ENCODE assay signal across 8 cellular contexts in genomic region chr5:145835839-145836222, GRCh38. TPM values are rescaled to one million over a fixed set of nuclear protein-coding genes. Genes with fewer than 3 reads are reported as not detected.
DNase-seq lines count a peak whose midpoint lies in the region; ATAC-seq and TF ChIP-seq lines count a peak whose summit lies in the region.

No MANE protein-coding gene starts in this region.

- H2BK120ac ChIP-seq in IMR-90 (ENCODE audit: low read depth, low read length) = peak overlapping the region; percentile 0; the same call in 1 of the 2 replicates

- peaks cover 12% of the 10 kb centered on the region in 2 experiments; a peak in 3 of 4 replicates for H3K79me1 ChIP-seq in IMR-90 (ENCODE audit: low read depth in 1 of 2, low read length in 2 of 2)

- H3K36me3 Mint-ChIP-seq in CD4-positive, CD25-positive, alpha-beta regulatory T cell = no peaks in the 10 kb centered on the region
- no peaks in the 10 kb centered on the region for H3K36me3 Mint-ChIP-seq in endodermal cell (ENCODE audit: low read depth)
- H3K36me3 Mint-ChIP-seq in neural crest cell (ENCODE audit: low read depth) = no peaks in the 10 kb centered on the region

- TF ChIP-seq CTCF in IMR-90 (conservative IDR thresholded peaks at IDR 0.05; ENCODE audit: low read depth, low read length) (no peak), endodermal cell (conservative IDR thresholded peaks at IDR 0.05) (no peak), neural crest cell (conservative IDR thresholded peaks at IDR 0.05) (no peak), GM20000 (IDR thresholded peaks at IDR 0.05; ENCODE audit: extremely low read depth, missing control alignments) (no peak)

- no peaks in the 10 kb centered on the region for H4K20me1 ChIP-seq in IMR-90 (ENCODE audit: insufficient read depth, low read length)

- POLR2A ChIA-PET in IMR-90 (lab: Charles Lee; ENCODE audit: unreplicated experiment) = no interaction called here

- H3K4ac ChIP-seq in IMR-90 (ENCODE audit: low read depth, low read length) = peak overlapping the region; percentile 67

- peak overlapping the region; percentile 68 for H3K4me3 ChIP-seq in CD4-positive, CD25-positive, alpha-beta regulatory T cell (ENCODE audit: low read depth, low read length)
- H3K4me3 ChIP-seq in IMR-90 (ENCODE audit: insufficient read depth, low read depth, low read length) (peak overlapping the region; percentile 60), endodermal cell (ENCODE audit: low read length) (peak overlapping the region; percentile 84)

- H3K4me1 ChIP-seq in CD4-positive, CD25-positive, alpha-beta regulatory T cell (ENCODE audit: control insufficient read depth, insufficient read depth, low read length, poor library complexity, severe bottlenecking) = peaks cover 14% of the 10 kb centered on the region
- H3K4me1 ChIP-seq in IMR-90 (ENCODE audit: control insufficient read depth, insufficient read depth, low read length) = peaks cover 4% of the 10 kb centered on the region
- H3K4me1 ChIP-seq in endodermal cell (ENCODE audit: control insufficient read depth, insufficient read depth, low read length) = no peaks in the 10 kb centered on the region

- peak overlapping the region; percentile 63; the same call in 1 of the 2 replicates for H3K56ac ChIP-seq in IMR-90 (ENCODE audit: extremely low read depth, insufficient read depth, low read length)

- peak overlapping the region; percentile 87 for H3K14ac ChIP-seq in IMR-90 (replicated peaks; ENCODE audit: low read depth, low read length)

- peak overlapping the region; percentile 75; the same call in 1 of the 2 replicates for H3K23ac ChIP-seq in IMR-90 (ENCODE audit: low read depth, low read length)

- H3K9ac ChIP-seq in IMR-90 (ENCODE audit: low read depth, low read length) = peak overlapping the region; percentile 52
- H3K9ac ChIP-seq in endodermal cell (ENCODE audit: extremely low read depth, low read length, poor library complexity, severe bottlenecking) = peak overlapping the region; percentile 33

- no peak for TF ChIP-seq POLR2A in IMR-90 (IDR thresholded peaks at IDR 0.05; ENCODE audit: low read depth, low read length)

- no TSS peak for BruUV-seq in IMR-90 (replicated peaks; lab: Mats Ljungman, UMichigan)

- CTCF ChIA-PET in IMR-90 (lab: Yijun Ruan, JAX) = interaction anchor here (0.6 to 2.0 kb wide), 3 partner anchors 52 to 515 kb away, joined by 3 to 8 read pairs (median 8); no protein-coding TSS in a partner anchor

- peak overlapping the region; percentile 15; the same call in 1 of the 2 replicates for H2AK5ac ChIP-seq in IMR-90 (ENCODE audit: low read depth, low read length)

- peak overlapping the region; percentile 30; the same call in 1 of the 2 replicates for H3K18ac ChIP-seq in IMR-90 (ENCODE audit: low read depth, low read length)

- no peak for ATAC-seq in CD4-positive, CD25-positive, alpha-beta regulatory T cell (ENCODE audit: low read depth in 2 of 2)
- ATAC-seq in IMR-90 (ENCODE audit: low read depth) = no peak; the same call in 1 of the 2 replicates

- H3K36me3 ChIP-seq in CD4-positive, CD25-positive, alpha-beta regulatory T cell (ENCODE audit: control insufficient read depth, insufficient read depth, low read length) = no peaks in the 10 kb centered on the region
- no peaks in the 10 kb centered on the region for H3K36me3 ChIP-seq in IMR-90 (ENCODE audit: control insufficient read depth, insufficient read depth, low read length)
- no peaks in the 10 kb centered on the region for H3K36me3 ChIP-seq in endodermal cell (ENCODE audit: control insufficient read depth, insufficient read depth, low read length)

- no peak for TF ChIP-seq RAD21 in IMR-90 (IDR thresholded peaks at IDR 0.05; ENCODE audit: low read length)

- H3K9me1 ChIP-seq in IMR-90 (ENCODE audit: insufficient read depth, low read length) = peaks cover 3% of the 10 kb centered on the region; the same call in 1 of the 2 replicates

- no peak overlapping the region; the same call in 1 of the 2 replicates for H2BK20ac ChIP-seq in IMR-90 (ENCODE audit: low read depth, low read length)

- peak overlapping the region; percentile 74 for H3K4me2 ChIP-seq in IMR-90 (ENCODE audit: low read depth, low read length)

- peak overlapping the region; percentile 93 for H2AFZ ChIP-seq in IMR-90 (replicated peaks; ENCODE audit: low read length, poor library complexity)

- H3K27me3 Mint-ChIP-seq in CD4-positive, CD25-positive, alpha-beta regulatory T cell = peaks cover 16% of the 10 kb centered on the region
- H3K27me3 Mint-ChIP-seq in endodermal cell (ENCODE audit: insufficient read depth) (peaks cover 71% of the 10 kb centered on the region), neural crest cell (ENCODE audit: low read depth) (no peaks in the 10 kb centered on the region)

- no peak overlapping the region for H2BK5ac ChIP-seq in IMR-90 (ENCODE audit: low read depth, low read length, poor library complexity, severe bottlenecking)

- DNase-seq in CD4-positive, CD25-positive, alpha-beta regulatory T cell = no peak
- DNase-seq in IMR-90 (no peak), endodermal cell (no peak), neural crest cell (ENCODE audit: low read depth, low spot score) (no peak), GM20000 (ENCODE audit: low spot score) (no peak), superior temporal gyrus (ENCODE audit: extremely low spot score) (no peak), AG20443 (ENCODE audit: low spot score) (no peak), islet precursor cell (no peak)

- peak overlapping the region in 1 of 3 donors; percentile 16 for H3K27ac Mint-ChIP-seq in CD4-positive, CD25-positive, alpha-beta regulatory T cell
- H3K27ac Mint-ChIP-seq in endodermal cell (no peak overlapping the region), neural crest cell (ENCODE audit: unreplicated experiment) (peak overlapping the region; percentile 9)

- no peaks in the 10 kb centered on the region for H3K9me3 ChIP-seq in CD4-positive, CD25-positive, alpha-beta regulatory T cell (ENCODE audit: control insufficient read depth in 2 of 2, low read length in 2 of 2)
- H3K9me3 ChIP-seq in IMR-90 (ENCODE audit: control insufficient read depth, insufficient read depth, low read length) (no peaks in the 10 kb centered on the region), endodermal cell (ENCODE audit: control insufficient read depth, low read length) (no peaks in the 10 kb centered on the region)

- in situ Hi-C loops in IMR-90 (cut with MboI; ENCODE audit: low sequenced_read_pairs) = loop anchor here (10.0 kb wide), 1 partner anchor 219 kb away; no protein-coding TSS in a partner anchor

- dilution Hi-C loops in IMR-90 (cut with HindIII; ENCODE audit: low sequenced_read_pairs, unreplicated experiment) = no loop called here

- H2BK15ac ChIP-seq in IMR-90 (ENCODE audit: low read depth, low read length) = peak overlapping the region; percentile 4; the same call in 1 of the 3 replicates

- H3K27me3 ChIP-seq in CD4-positive, CD25-positive, alpha-beta regulatory T cell (ENCODE audit: control insufficient read depth, insufficient read depth, low read length) = no peaks in the 10 kb centered on the region
- H3K27me3 ChIP-seq in IMR-90 (ENCODE audit: control insufficient read depth, insufficient read depth, low read length) = no peaks in the 10 kb centered on the region
- H3K27me3 ChIP-seq in endodermal cell (ENCODE audit: control insufficient read depth, insufficient read depth, low read length, poor library complexity, severe bottlenecking) = peaks cover 42% of the 10 kb centered on the region

- no peak overlapping the region for H3K27ac ChIP-seq in CD4-positive, CD25-positive, alpha-beta regulatory T cell (ENCODE audit: insufficient read depth, low read length, poor library complexity, severe bottlenecking)
- no peak overlapping the region; the same call in 1 of the 2 replicates for H3K27ac ChIP-seq in IMR-90 (ENCODE audit: insufficient read depth, low read length)
- no peak overlapping the region for H3K27ac ChIP-seq in endodermal cell (ENCODE audit: low read depth, low read length)

- no peaks in the 10 kb centered on the region for H3K9me3 Mint-ChIP-seq in CD4-positive, CD25-positive, alpha-beta regulatory T cell
- no peaks in the 10 kb centered on the region for H3K9me3 Mint-ChIP-seq in endodermal cell
- H3K9me3 Mint-ChIP-seq in neural crest cell = no peaks in the 10 kb centered on the region

- peak overlapping the region; percentile 50 for H2AK9ac ChIP-seq in IMR-90 (replicated peaks; ENCODE audit: low read depth, low read length, poor library complexity)

- peak overlapping the region; percentile 79 to 90 for H4K8ac ChIP-seq in IMR-90 (ENCODE audit: low read depth in 2 of 2, low read length in 2 of 2)

- WGBS in IMR-90 (ENCODE audit: extremely low coverage in 2 of 2, insufficient read length in 1 of 2), 2 experiments = no CpG with 5 or more reads among the region's 18 CpGs
- 84 to 91% methylated on average over 14 to 18 of the region's 18 CpGs for WGBS in endodermal cell (ENCODE audit: insufficient coverage in 1 of 2, insufficient read length in 1 of 2), 2 experiments

- peak overlapping the region; percentile 46 for H4K91ac ChIP-seq in IMR-90 (ENCODE audit: insufficient read depth, low read depth, low read length)

- peak overlapping the region; percentile 41 to 79 (median 78) for H3K4me3 Mint-ChIP-seq in CD4-positive, CD25-positive, alpha-beta regulatory T cell
- peak overlapping the region; percentile 56 for H3K4me3 Mint-ChIP-seq in endodermal cell
- H3K4me3 Mint-ChIP-seq in neural crest cell = peak overlapping the region; percentile 82

- intact Hi-C loops in IMR-90 (cut with micrococcal nuclease) = loop anchor here (1.0 to 5.0 kb wide), 2 partner anchors 51 to 213 kb away; no protein-coding TSS in a partner anchor

- peaks cover 0 to 18% (median 8%) of the 10 kb centered on the region in 4 donors for H3K4me1 Mint-ChIP-seq in CD4-positive, CD25-positive, alpha-beta regulatory T cell
- H3K4me1 Mint-ChIP-seq in endodermal cell = peaks cover 13% of the 10 kb centered on the region
- H3K4me1 Mint-ChIP-seq in neural crest cell = peaks cover 21% of the 10 kb centered on the region

- peak overlapping the region; percentile 30 for H4K5ac ChIP-seq in IMR-90 (ENCODE audit: low read depth, low read length)

RNA-seq across cellular contexts. Expression of gene PRELID2, which starts 0.7 kb away (rescaled TPM):
- total RNA-seq in CD4-positive, CD25-positive, alpha-beta regulatory T cell = 3.1 TPM
- polyA plus RNA-seq in CD4-positive, CD25-positive, alpha-beta regulatory T cell = 1 to 10 TPM in 2 of 4 donors, under 1 TPM in 2; 0.72 to 2.9 (median 1.4) TPM
- total RNA-seq in IMR-90 (2012; rRNA removed) (8.6 and 13.9 TPM in 2 replicates), endodermal cell (10 to 100 TPM in 1 of 2 donors, 1 to 10 TPM in 1; 6.7 to 14.3 TPM), neural crest cell (14.0 and 15.6 TPM in 2 replicates)
- 4.5 and 4.9 TPM in 2 replicates for polyA plus RNA-seq in IMR-90 (2012; rRNA removed)
- 0.87 and 1.1 TPM in 2 replicates for polyA plus RNA-seq in IMR-90 (2012; cell fraction: cytosol; rRNA removed)
- 0.63 and 2.5 TPM in 2 replicates for polyA plus RNA-seq in IMR-90 (2012; cell fraction: nucleus; rRNA removed; ENCODE audit: low replicate concordance)
- 9.4 TPM for polyA plus RNA-seq in endodermal cell (2013, experiment 1 of 2)
- polyA plus RNA-seq in endodermal cell (2013, experiment 2 of 2) = 8.9 TPM

RNA-seq across cellular contexts. Expression of gene GRXCR2, which starts 37.0 kb away (rescaled TPM):
- total RNA-seq in CD4-positive, CD25-positive, alpha-beta regulatory T cell = not detected
- under 1 TPM in 1 of 4 donors, not detected in 3; 0.18 TPM for polyA plus RNA-seq in CD4-positive, CD25-positive, alpha-beta regulatory T cell
- total RNA-seq in IMR-90 (2012; rRNA removed) = not detected in 2 replicates
- polyA plus RNA-seq in IMR-90 (2012; rRNA removed) = not detected in 2 replicates
- polyA plus RNA-seq in IMR-90 (2012; cell fraction: cytosol; rRNA removed) = not detected in 2 replicates
- not detected in 2 replicates for polyA plus RNA-seq in IMR-90 (2012; cell fraction: nucleus; rRNA removed; ENCODE audit: low replicate concordance)
- total RNA-seq in endodermal cell = not detected
- not detected for polyA plus RNA-seq in endodermal cell (2013, experiment 1 of 2)
- not detected for polyA plus RNA-seq in endodermal cell (2013, experiment 2 of 2)
- not detected in 2 replicates for total RNA-seq in neural crest cell
